ENCODE assay signal across 14 cellular contexts in the genomic region with DNA sequence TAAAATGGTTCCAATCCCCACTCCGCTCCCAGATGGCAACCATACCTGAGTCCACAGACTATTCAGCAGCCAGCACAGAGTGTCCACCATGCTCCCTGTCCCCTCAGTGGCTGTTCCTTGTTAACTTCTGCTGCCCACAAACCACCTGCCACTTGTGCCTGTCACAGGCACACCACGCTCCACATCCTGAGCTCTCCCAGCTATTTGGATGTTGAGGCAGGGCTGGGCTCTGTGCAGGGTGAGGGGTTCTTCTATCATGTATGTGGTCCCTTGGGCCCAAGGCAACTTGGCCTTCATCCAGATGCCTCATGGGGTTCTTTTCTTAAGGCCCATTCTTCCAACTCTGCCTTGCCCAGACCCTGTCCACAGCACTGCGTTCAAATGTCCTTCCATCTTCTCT. TPM values are rescaled to one million over a fixed set of nuclear protein-coding genes. Genes with fewer than 3 reads are reported as not detected.
DNase-seq lines count a peak whose midpoint lies in the region; TF ChIP-seq lines count a peak whose summit lies in the region.
"Had no signal": no experiment of that assay in that cellular context is flagged by ENCODE, and none has a peak within 500 bp of the region (broad histone marks: within the 10 kb centered on the region; RNA-seq: fewer than 3 reads in every experiment).

No MANE protein-coding gene starts in this region.

- intact Hi-C loops in sigmoid colon (cut with DNase I): no loop called here

- TF ChIP-seq CTCF in Loucy (conservative IDR thresholded peaks at IDR 0.05; ENCODE audit: low read length) (no peak), sigmoid colon (IDR thresholded peaks at IDR 0.05) (no peak)

- no peaks in the 10 kb centered on the region for H3K79me2 ChIP-seq in Loucy (ENCODE audit: insufficient read depth, low read length)

- no peak overlapping the region for H2BK5ac ChIP-seq in mesenchymal stem cell (ENCODE audit: low read depth, low read length, poor library complexity, severe bottlenecking)

- no peaks in the 10 kb centered on the region for H3K9me2 ChIP-seq in Loucy (replicated peaks; ENCODE audit: low read depth, low read length)

- no peak overlapping the region for H3K9ac ChIP-seq in Loucy (ENCODE audit: low read depth, low read length, poor library complexity, severe bottlenecking)
- H3K9ac ChIP-seq in mesenchymal stem cell (ENCODE audit: low read length): no peak overlapping the region

- H4K91ac ChIP-seq in mesenchymal stem cell (ENCODE audit: low read length): no peak overlapping the region

- H4K8ac ChIP-seq in mesenchymal stem cell (ENCODE audit: low read length): no peak overlapping the region

- H3K23ac ChIP-seq in mesenchymal stem cell (ENCODE audit: low read length in 2 of 2): no peak overlapping the region

- peak overlapping the region; percentile 1 for H3K4me2 ChIP-seq in Loucy (ENCODE audit: low read depth, low read length, poor library complexity, severe bottlenecking)
- H3K4me2 ChIP-seq in mesenchymal stem cell (ENCODE audit: low read length, poor library complexity, severe bottlenecking): no peak overlapping the region
- H3K4me2 ChIP-seq: GM23338 had no signal

- no peak overlapping the region for H2BK12ac ChIP-seq in mesenchymal stem cell (ENCODE audit: low read length in 2 of 2)

- H3K4me3 ChIP-seq in Loucy (ENCODE audit: low read length, poor library complexity, severe bottlenecking) (no peak overlapping the region), mesenchymal stem cell (ENCODE audit: insufficient read depth in 1 of 2, low read depth in 1 of 2, low read length in 2 of 2) (no peak overlapping the region), sigmoid colon (no peak overlapping the region)
- H3K4me3 ChIP-seq: GM23338 had no signal

- H3K79me1 ChIP-seq in mesenchymal stem cell (replicated peaks; ENCODE audit: low read length, poor library complexity, severe bottlenecking): no peaks in the 10 kb centered on the region

- H3F3A ChIP-seq in Loucy (ENCODE audit: low read depth): no peaks in the 10 kb centered on the region

- TF ChIP-seq EP300 in sigmoid colon (IDR thresholded peaks at IDR 0.05): no peak

- TF ChIP-seq POLR2A in sigmoid colon (IDR thresholded peaks at IDR 0.05): no peak

- no peak overlapping the region for H3K4ac ChIP-seq in mesenchymal stem cell (ENCODE audit: low read depth in 1 of 2, low read length in 2 of 2)

- H3K27me3 ChIP-seq in Loucy (ENCODE audit: insufficient read depth, low read length, poor library complexity, severe bottlenecking) (no peaks in the 10 kb centered on the region), mesenchymal stem cell (ENCODE audit: control insufficient read depth in 1 of 2, insufficient read depth in 1 of 2, low read length in 2 of 2) (peaks cover 4 to 31% of the 10 kb centered on the region in 2 experiments), sigmoid colon (no peaks in the 10 kb centered on the region)

- H3K9me3 ChIP-seq in Loucy (ENCODE audit: insufficient read depth, low read depth, low read length): no peaks in the 10 kb centered on the region
- no peaks in the 10 kb centered on the region for H3K9me3 ChIP-seq in mesenchymal stem cell (ENCODE audit: control insufficient read depth, low read length)
- H3K9me3 ChIP-seq in sigmoid colon: no peaks in the 10 kb centered on the region

- no peak overlapping the region for H2BK120ac ChIP-seq in mesenchymal stem cell (ENCODE audit: low read depth, low read length)

- WGBS in mesenchymal stem cell: 86% methylated on average over 3 of the region's 3 CpGs
- WGBS in sigmoid colon, 2 donors: 92 to 96% methylated on average over 3 of the region's 3 CpGs

- no peaks in the 10 kb centered on the region for H4K20me1 ChIP-seq in Loucy (ENCODE audit: insufficient read depth, low read length, poor library complexity, severe bottlenecking)

- DNase-seq in mesenchymal stem cell (no peak), sigmoid colon (peak; percentile 33), SKM-1 (lab: John Stamatoyannopoulos, UW; ENCODE audit: unreplicated experiment) (no peak), GM03348 (ENCODE audit: low spot score) (no peak), T-helper 2 cell (no peak)
- DNase-seq: C1 segment of cervical spinal cord; Calu3; CD8-positive, alpha-beta memory T cell; DMS53; EL; GDM1; H9 had no signal

- peak overlapping the region; percentile 9 for H2BK15ac ChIP-seq in mesenchymal stem cell (ENCODE audit: low read depth, poor library complexity, severe bottlenecking)

- H3K14ac ChIP-seq in mesenchymal stem cell (ENCODE audit: low read length in 2 of 2): no peak overlapping the region

- H3K36me3 ChIP-seq in Loucy (ENCODE audit: insufficient read depth, low read length) (no peaks in the 10 kb centered on the region), mesenchymal stem cell (ENCODE audit: control insufficient read depth in 1 of 2, insufficient read depth in 2 of 2, low read depth in 1 of 2, low read length in 2 of 2) (no peaks in the 10 kb centered on the region), sigmoid colon (no peaks in the 10 kb centered on the region)

- H3K27ac ChIP-seq in mesenchymal stem cell (ENCODE audit: low read length, poor library complexity, severe bottlenecking): no peak overlapping the region
- no peak overlapping the region for H3K27ac ChIP-seq in sigmoid colon

- no peak overlapping the region for H2AK5ac ChIP-seq in mesenchymal stem cell (ENCODE audit: low read length, severe bottlenecking)

- H3K18ac ChIP-seq in mesenchymal stem cell (ENCODE audit: low read depth in 1 of 2, low read length in 2 of 2): no peak overlapping the region

- H3K4me1 ChIP-seq in Loucy (ENCODE audit: insufficient read depth, low read length, poor library complexity, severe bottlenecking) (peaks cover 12% of the 10 kb centered on the region), mesenchymal stem cell (ENCODE audit: control insufficient read depth, insufficient read depth, low read depth, low read length) (no peaks in the 10 kb centered on the region), sigmoid colon (no peaks in the 10 kb centered on the region)

- H2AFZ ChIP-seq in Loucy (ENCODE audit: low read length) (no peak overlapping the region), mesenchymal stem cell (ENCODE audit: low read depth, low read length) (no peak overlapping the region)
- H2AFZ ChIP-seq: GM23338 had no signal

RNA-seq across cellular contexts. Expression of gene NXT1, which starts 34.0 kb away (rescaled TPM):
- polyA plus RNA-seq in mesenchymal stem cell (2013, experiment 1 of 2): 17.2 TPM
- 18.1 TPM for polyA plus RNA-seq in mesenchymal stem cell (2013, experiment 2 of 2)
- total RNA-seq in sigmoid colon: 10 to 100 TPM; 19.9 to 57.6 (median 29.3) TPM
- polyA plus RNA-seq in sigmoid colon: 10 to 100 TPM in 2 of 3 donors, 1 to 10 TPM in 1; 8.1 to 22.3 (median 10.8) TPM

RNA-seq across cellular contexts. Expression of gene GZF1, which starts 45.4 kb away (rescaled TPM):
- polyA plus RNA-seq in mesenchymal stem cell (2013, experiment 1 of 2): 5.8 TPM
- 6.2 TPM for polyA plus RNA-seq in mesenchymal stem cell (2013, experiment 2 of 2)
- 10 to 100 TPM; 13.0 to 17.5 (median 17.1) TPM for total RNA-seq in sigmoid colon
- 1 to 10 TPM; 2.4 to 6.0 (median 4.9) TPM for polyA plus RNA-seq in sigmoid colon
